ENCODE assay signal across 8 cellular contexts in the genomic region with DNA sequence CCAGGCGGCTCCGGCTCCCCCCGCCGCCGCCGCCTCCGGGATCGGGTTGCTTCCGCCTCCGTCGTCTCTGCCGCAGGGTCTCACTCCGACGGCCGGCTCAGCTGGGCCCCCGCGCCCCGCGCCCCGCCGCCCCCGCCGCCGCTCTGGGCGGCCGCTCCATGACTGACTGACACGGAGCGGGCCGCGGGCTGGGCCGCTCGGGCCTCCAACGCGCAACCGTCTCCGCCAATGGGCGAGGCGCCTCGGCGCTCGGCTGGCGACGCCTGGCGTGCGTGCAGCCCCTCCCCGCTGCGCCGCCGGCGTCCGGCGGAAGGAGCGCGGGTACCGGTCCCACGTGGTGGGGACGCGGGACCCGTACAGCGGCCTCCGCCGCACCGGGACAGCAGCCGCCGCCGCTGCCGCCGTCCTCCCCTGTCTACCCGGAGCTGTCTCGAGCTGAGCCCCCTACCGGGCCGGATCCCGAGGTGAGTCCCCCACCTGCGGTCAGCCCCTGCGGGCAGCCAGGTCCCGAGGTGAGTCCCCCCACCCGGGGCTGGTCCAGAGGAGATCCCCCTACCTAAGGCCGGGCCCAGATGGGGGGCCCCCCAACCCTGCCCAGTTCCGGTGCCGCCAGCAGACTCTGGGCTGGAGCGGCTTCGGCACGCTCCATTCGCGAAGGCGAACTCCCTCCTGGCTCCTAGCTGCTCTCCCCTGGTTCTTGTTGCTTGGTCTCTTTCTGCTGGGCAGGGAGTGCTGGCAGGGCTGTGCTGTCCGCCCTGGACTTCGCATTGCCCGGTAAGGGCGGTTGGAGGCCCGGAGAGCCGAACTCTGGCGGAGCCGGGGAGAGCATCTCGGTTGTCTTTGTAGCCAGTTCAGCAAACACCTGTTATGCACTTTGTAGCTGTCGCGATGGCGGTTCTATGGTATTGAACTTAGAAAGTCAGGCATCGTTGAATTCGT. TPM values are rescaled to one million over a fixed set of nuclear protein-coding genes. Genes with fewer than 3 reads are reported as not detected.
DNase-seq lines count a peak whose midpoint lies in the region; ATAC-seq and TF ChIP-seq lines count a peak whose summit lies in the region.

A gene (minus strand): TSS at position 230 of the 939 bp plus-strand sequence. CDS start 11,640 bp downstream, outside the sequence.
A gene (plus strand): TSS at position 355 of the 939 bp plus-strand sequence. CDS start 1,387 bp downstream, outside the sequence.

- DNase-seq in AG09319 (ENCODE audit: extremely low read depth, low read depth) (peak; percentile 72), NCI-H460 (ENCODE audit: extremely low read depth, low read depth) (peak; percentile 88), coronary artery (ENCODE audit: low spot score) (peak; percentile 93), left colon (peak; percentile 86 to 88)
- peak; percentile 89 for DNase-seq in activated CD4-positive, alpha-beta T cell treated with anti-CD3 and anti-CD28 coated beads for 48 hours
- peak; percentile 72 to 80 for DNase-seq in stimulated activated CD4-positive, alpha-beta T cell treated with anti-CD3 and anti-CD28 coated beads, Interleukin-1b, Interleukin-23, amount 100 ng/mL, for 4 hours (ENCODE audit: low read depth in 2 of 2)

- H3K4me3 ChIP-seq in coronary artery, result peak within 1 kb of the TSS; percentile 97

- ATAC-seq in GM18909 (IDR thresholded peaks at IDR 0.05; ENCODE audit: poor library complexity, unreplicated experiment) (peak; percentile 87), HG03175 (IDR thresholded peaks at IDR 0.05; ENCODE audit: unreplicated experiment) (peak; percentile 89), left colon (peak; percentile 94)

- intact Hi-C loops in left colon (cut with DNase I, micrococcal nuclease), result loop anchor here in 1 of 2 donors (10.0 kb wide), 1 partner anchor 71 kb away; a partner anchor contains a TSS

- peak within 1 kb of the TSS; percentile 80 to 99 for H3K27ac ChIP-seq in coronary artery

- TF ChIP-seq CTCF in AG09319 (IDR thresholded peaks at IDR 0.05; ENCODE audit: low read depth, low read length) (no peak), coronary artery (IDR thresholded peaks at IDR 0.05) (no peak)

RNA-seq across cellular contexts. Expression of the first gene that starts in this region (rescaled TPM):
- total RNA-seq in NCI-H460 (2014; rRNA removed; shearing (Covaris generic)), result 25.2 and 25.9 TPM in 2 replicates
- polyA plus RNA-seq in NCI-H460 (2014; cell fraction: nucleus; rRNA removed), result 19.1 and 25.3 TPM in 2 replicates
- 10 to 100 TPM; 24.2 to 24.6 TPM for total RNA-seq in left colon

RNA-seq across cellular contexts. Expression of the second gene that starts in this region (rescaled TPM):
- 21.3 and 23.8 TPM in 2 replicates for total RNA-seq in NCI-H460 (2014; rRNA removed; shearing (Covaris generic))
- polyA plus RNA-seq in NCI-H460 (2014; cell fraction: nucleus; rRNA removed), result 19.5 and 24.3 TPM in 2 replicates
- 1 to 10 TPM; 5.0 to 7.4 TPM for total RNA-seq in left colon

Comparison
In these comparisons a context has a peak if more than half of its experiments do, and no peak if none do; other contexts are left out.
1. Peak in every context shown above with its lines: DNase-seq, ATAC-seq, H3K4me3 ChIP-seq and H3K27ac ChIP-seq.